In genomic region chr3:157693762-157694161, GRCh38 we compare ENCODE assay signal across 5 cellular contexts.
"Had no signal": no experiment of that assay in that cellular context is flagged by ENCODE, and none has a peak within 500 bp of the region (broad histone marks: within the 10 kb centered on the region; RNA-seq: fewer than 3 reads in every experiment).

No MANE protein-coding gene starts in this region.

- DNase-seq: IMR-90, KBM-7 had no signal

- ATAC-seq: HepG2, K562 had no signal

- H3K27ac ChIP-seq: HL-60 had no signal

- H3K4me3 ChIP-seq: K562 had no signal
